Comparison of ENCODE assay signal across 1 cellular context in the genomic region with DNA sequence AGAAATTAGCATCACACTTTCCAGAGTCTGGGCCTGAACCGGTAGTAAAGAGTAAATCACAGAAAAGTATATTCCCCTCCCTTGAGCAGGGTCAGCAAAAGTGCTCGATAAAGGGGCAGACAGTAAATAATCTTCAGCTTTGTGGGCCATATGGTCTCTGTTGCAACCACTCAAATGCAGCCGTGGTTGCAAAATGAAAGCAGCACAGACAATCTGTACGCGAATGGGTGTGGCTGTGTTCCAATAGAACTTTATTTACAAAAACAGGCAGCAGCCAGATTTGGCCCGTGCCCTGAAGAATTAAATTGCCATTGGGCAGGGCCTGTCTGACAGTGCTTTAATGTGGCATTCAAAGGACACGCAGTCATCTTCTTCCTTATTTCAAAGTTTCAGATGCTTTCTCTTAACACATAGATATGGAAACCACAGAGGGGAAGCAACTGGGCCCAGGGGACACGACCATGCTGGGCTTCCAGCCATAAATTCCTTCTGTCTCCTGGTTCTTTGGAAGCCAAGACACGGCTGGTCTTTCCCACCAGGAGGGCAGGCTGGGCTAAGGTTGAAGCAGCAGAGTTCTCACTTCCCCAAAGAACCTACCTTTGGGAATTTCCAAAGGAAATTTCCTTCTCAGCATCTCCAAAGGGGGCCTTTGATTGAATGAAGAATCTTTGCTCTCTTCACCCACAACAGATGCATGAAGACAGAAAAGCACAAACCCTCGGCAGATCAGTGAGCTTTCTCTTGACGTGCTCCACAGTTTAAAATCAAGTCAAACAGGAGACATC.
TF ChIP-seq lines count a peak whose summit lies in the region.

No MANE protein-coding gene starts in this region.

TF ChIP-seq in GM12878, 131 proteins besides CTCF, POLR2A, EP300 and RAD21 (continued from another document):
- TF ChIP-seq, protein P1, sequence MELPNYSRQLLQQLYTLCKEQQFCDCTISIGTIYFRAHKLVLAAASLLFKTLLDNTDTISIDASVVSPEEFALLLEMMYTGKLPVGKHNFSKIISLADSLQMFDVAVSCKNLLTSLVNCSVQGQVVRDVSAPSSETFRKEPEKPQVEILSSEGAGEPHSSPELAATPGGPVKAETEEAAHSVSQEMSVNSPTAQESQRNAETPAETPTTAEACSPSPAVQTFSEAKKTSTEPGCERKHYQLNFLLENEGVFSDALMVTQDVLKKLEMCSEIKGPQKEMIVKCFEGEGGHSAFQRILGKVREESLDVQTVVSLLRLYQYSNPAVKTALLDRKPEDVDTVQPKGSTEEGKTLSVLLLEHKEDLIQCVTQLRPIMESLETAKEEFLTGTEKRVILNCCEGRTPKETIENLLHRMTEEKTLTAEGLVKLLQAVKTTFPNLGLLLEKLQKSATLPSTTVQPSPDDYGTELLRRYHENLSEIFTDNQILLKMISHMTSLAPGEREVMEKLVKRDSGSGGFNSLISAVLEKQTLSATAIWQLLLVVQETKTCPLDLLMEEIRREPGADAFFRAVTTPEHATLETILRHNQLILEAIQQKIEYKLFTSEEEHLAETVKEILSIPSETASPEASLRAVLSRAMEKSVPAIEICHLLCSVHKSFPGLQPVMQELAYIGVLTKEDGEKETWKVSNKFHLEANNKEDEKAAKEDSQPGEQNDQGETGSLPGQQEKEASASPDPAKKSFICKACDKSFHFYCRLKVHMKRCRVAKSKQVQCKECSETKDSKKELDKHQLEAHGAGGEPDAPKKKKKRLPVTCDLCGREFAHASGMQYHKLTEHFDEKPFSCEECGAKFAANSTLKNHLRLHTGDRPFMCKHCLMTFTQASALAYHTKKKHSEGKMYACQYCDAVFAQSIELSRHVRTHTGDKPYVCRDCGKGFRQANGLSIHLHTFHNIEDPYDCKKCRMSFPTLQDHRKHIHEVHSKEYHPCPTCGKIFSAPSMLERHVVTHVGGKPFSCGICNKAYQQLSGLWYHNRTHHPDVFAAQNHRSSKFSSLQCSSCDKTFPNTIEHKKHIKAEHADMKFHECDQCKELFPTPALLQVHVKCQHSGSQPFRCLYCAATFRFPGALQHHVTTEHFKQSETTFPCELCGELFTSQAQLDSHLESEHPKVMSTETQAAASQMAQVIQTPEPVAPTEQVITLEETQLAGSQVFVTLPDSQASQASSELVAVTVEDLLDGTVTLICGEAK (IDR thresholded peaks at IDR 0.05; ENCODE audit: borderline replicate concordance), result peak; percentile 90
- TF ChIP-seq CBX3 (IDR thresholded peaks at IDR 0.05; ENCODE audit: borderline replicate concordance, low read depth) (no peak), NFIC (IDR thresholded peaks at IDR 0.05; ENCODE audit: low read depth, low read length) (no peak), CBFB (IDR thresholded peaks at IDR 0.05; ENCODE audit: low read depth) (0 out of 2 replicates have a peak, but pooled peaks have one; percentile 19), BMI1 (IDR thresholded peaks at IDR 0.05; ENCODE audit: borderline replicate concordance) (no peak), CHD1 (IDR thresholded peaks at IDR 0.05; ENCODE audit: low read depth, low read length) (no peak), IKZF2 (IDR thresholded peaks at IDR 0.05) (peak; percentile 54 to 62; a peak in 2 of 4 replicates), SREBF2 (IDR thresholded peaks at IDR 0.05; ENCODE audit: low read length) (no peak), MEF2B (IDR thresholded peaks at IDR 0.05; ENCODE audit: partially characterized antibody, poor library complexity, severe bottlenecking) (peak; percentile 81), FOXK2 (IDR thresholded peaks at IDR 0.05) (no peak), RUNX3 (IDR thresholded peaks at IDR 0.05; ENCODE audit: low read length) (peak; percentile 83), CHD2 (IDR thresholded peaks at IDR 0.05; ENCODE audit: borderline replicate concordance, low read depth, low read length) (no peak), ASH2L (IDR thresholded peaks at IDR 0.05; ENCODE audit: borderline replicate concordance, low read depth) (no peak), POLR2AphosphoS2 (IDR thresholded peaks at IDR 0.05; ENCODE audit: low read depth, low read length) (no peak), FOS (IDR thresholded peaks at IDR 0.05; ENCODE audit: borderline replicate concordance, extremely low read depth, insufficient read length) (no peak), MYB (IDR thresholded peaks at IDR 0.05; ENCODE audit: borderline replicate concordance, low read depth, low read length) (no peak), BACH1 (IDR thresholded peaks at IDR 0.05; ENCODE audit: borderline replicate concordance) (no peak), SIN3A (IDR thresholded peaks at IDR 0.05; ENCODE audit: low read depth, low read length) (no peak), TCF7 (IDR thresholded peaks at IDR 0.05; ENCODE audit: borderline replicate concordance) (peak; percentile 42; the same call in 1 of the 2 replicates), HDAC6 (IDR thresholded peaks at IDR 0.05; ENCODE audit: unreplicated experiment) (no peak), TAF1 (IDR thresholded peaks at IDR 0.05; ENCODE audit: borderline replicate concordance, low read depth, low read length) (no peak), EED (IDR thresholded peaks at IDR 0.05; ENCODE audit: low read depth) (peak; percentile 57; the same call in 1 of the 2 replicates), JUND (IDR thresholded peaks at IDR 0.05; ENCODE audit: low read depth, low read length) (no peak), NR2C1 (IDR thresholded peaks at IDR 0.05) (no peak)
- TF ChIP-seq, protein P2, sequence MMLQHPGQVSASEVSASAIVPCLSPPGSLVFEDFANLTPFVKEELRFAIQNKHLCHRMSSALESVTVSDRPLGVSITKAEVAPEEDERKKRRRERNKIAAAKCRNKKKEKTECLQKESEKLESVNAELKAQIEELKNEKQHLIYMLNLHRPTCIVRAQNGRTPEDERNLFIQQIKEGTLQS (IDR thresholded peaks at IDR 0.05; ENCODE audit: borderline replicate concordance, extremely low read depth, low read depth, low read length), result no peak
- TF ChIP-seq, protein P3, sequence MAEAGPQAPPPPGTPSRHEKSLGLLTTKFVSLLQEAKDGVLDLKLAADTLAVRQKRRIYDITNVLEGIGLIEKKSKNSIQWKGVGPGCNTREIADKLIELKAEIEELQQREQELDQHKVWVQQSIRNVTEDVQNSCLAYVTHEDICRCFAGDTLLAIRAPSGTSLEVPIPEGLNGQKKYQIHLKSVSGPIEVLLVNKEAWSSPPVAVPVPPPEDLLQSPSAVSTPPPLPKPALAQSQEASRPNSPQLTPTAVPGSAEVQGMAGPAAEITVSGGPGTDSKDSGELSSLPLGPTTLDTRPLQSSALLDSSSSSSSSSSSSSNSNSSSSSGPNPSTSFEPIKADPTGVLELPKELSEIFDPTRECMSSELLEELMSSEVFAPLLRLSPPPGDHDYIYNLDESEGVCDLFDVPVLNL (IDR thresholded peaks at IDR 0.05; ENCODE audit: low read depth, low read length), result no peak
